ENCODE assay signal across 14 cellular contexts in the genomic region with DNA sequence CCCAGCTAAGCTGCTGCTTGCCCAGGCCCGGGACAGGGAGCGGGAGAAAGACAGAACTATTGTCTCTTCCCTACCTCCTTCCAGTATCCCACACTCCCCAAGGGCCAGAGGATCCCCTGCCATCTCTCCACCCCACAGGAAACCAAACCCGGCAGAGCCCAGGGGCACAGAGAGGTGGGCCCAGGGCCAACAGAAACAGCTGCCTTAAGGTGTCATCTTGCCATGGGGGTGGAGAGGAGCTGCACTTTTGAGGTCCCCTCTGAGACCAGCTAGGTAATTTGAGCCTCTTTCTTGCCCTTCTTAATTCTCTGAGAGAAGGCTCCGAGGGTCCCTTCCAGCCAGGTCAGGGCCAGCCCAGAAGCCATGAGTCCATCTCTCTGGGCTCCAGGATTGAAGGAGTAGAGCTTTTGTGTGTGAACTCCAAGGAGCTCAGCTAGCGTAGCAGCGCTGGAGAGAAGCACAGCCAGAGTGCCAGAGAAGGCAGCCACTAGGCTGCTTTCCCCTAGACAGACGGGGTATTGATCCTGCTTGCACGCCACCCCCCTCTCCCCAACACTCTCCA. TPM values are rescaled to one million over a fixed set of nuclear protein-coding genes. Genes with fewer than 3 reads are reported as not detected.
DNase-seq lines count a peak whose midpoint lies in the region; FAIRE-seq and TF ChIP-seq lines count a peak whose summit lies in the region.
"Had no signal": no experiment of that assay in that cellular context is flagged by ENCODE, and none has a peak within 500 bp of the region (broad histone marks: within the 10 kb centered on the region; RNA-seq: fewer than 3 reads in every experiment).

No MANE protein-coding gene starts in this region.

- peak overlapping the region; percentile 83 for H3K27ac ChIP-seq in angular gyrus (ENCODE audit: low read depth, low read length)
- H3K27ac ChIP-seq: epithelial cell of prostate had no signal

- peak overlapping the region; percentile 43 for H3K27ac Mint-ChIP-seq in neural crest cell (ENCODE audit: unreplicated experiment)
- H3K27ac Mint-ChIP-seq: activated T-cell treated with anti-CD3 and anti-CD28 coated beads, Interleukin-2, amount 50 U/mL, for 72 hours had no signal

- peak; percentile 19 for DNase-seq in COR-L47 (lab: John Stamatoyannopoulos, UW)
- peak; percentile 49 for DNase-seq in M059J (ENCODE audit: low read depth)
- no peak for DNase-seq in neural crest cell (ENCODE audit: low read depth, low spot score)
- no peak for DNase-seq in glomerular visceral epithelial cell (ENCODE audit: extremely low spot score)
- DNase-seq in D721Med (ENCODE audit: insufficient read length, low spot score): no peak
- no peak for DNase-seq in stimulated activated CD4-positive, alpha-beta T cell treated with anti-CD3 and anti-CD28 coated beads, Interleukin-15, amount 100 ng/mL, for 24 hours
- DNase-seq in activated CD4-positive, alpha-beta T cell treated with anti-CD3 and anti-CD28 coated beads for 1 hour: no peak
- DNase-seq: activated T-cell treated with anti-CD3 and anti-CD28 coated beads, Interleukin-2, amount 50 U/mL, for 72 hours; mucosa of descending colon; NCI-H1930 had no signal

- TF ChIP-seq CTCF in neural crest cell (conservative IDR thresholded peaks at IDR 0.05): no peak
- TF ChIP-seq CTCF in D721Med (IDR thresholded peaks at IDR 0.05; ENCODE audit: insufficient read depth, missing control alignments): no peak

- H3K4me3 Mint-ChIP-seq in neural crest cell: no peak overlapping the region
- H3K4me3 Mint-ChIP-seq: activated T-cell treated with anti-CD3 and anti-CD28 coated beads, Interleukin-2, amount 50 U/mL, for 72 hours had no signal

- H3K36me3 Mint-ChIP-seq in neural crest cell (ENCODE audit: low read depth): no peaks in the 10 kb centered on the region

- no peaks in the 10 kb centered on the region for H3K9me3 Mint-ChIP-seq in neural crest cell
- H3K9me3 Mint-ChIP-seq: activated T-cell treated with anti-CD3 and anti-CD28 coated beads, Interleukin-2, amount 50 U/mL, for 72 hours had no signal

- H3K27me3 Mint-ChIP-seq in neural crest cell (ENCODE audit: low read depth): peaks cover 10% of the 10 kb centered on the region

- FAIRE-seq in D721Med (lab: Jason Lieb, UNC): no peak
- FAIRE-seq: HTR-8/SVneo had no signal

- H3K4me1 Mint-ChIP-seq in neural crest cell: peaks cover 28% of the 10 kb centered on the region

RNA-seq across cellular contexts. Expression of a gene that starts 9.7 kb away (rescaled TPM):
- total RNA-seq in M059J (2014; rRNA removed; shearing (Covaris generic)): not detected in 2 replicates
- total RNA-seq in neural crest cell: not detected in 2 replicates
- total RNA-seq: activated T-cell treated with anti-CD3 and anti-CD28 coated beads, Interleukin-2, amount 50 U/mL, for 72 hours; smooth muscle cell had no signal

RNA-seq across cellular contexts. Expression of a gene that starts 18.4 kb away (rescaled TPM):
- 11.1 and 14.8 TPM in 2 replicates for total RNA-seq in M059J (2014; rRNA removed; shearing (Covaris generic))
- total RNA-seq in neural crest cell: 9.8 and 10.2 TPM in 2 replicates

RNA-seq across cellular contexts. Expression of a gene that starts 20.4 kb away (rescaled TPM):
- total RNA-seq in M059J (2014; rRNA removed; shearing (Covaris generic)): 1.1 and 2.4 TPM in 2 replicates
- total RNA-seq in neural crest cell: 6.1 and 7.2 TPM in 2 replicates

RNA-seq across cellular contexts. Expression of a gene that starts 36.1 kb away (rescaled TPM):
- total RNA-seq in M059J (2014; rRNA removed; shearing (Covaris generic)): 6.6 and 8.0 TPM in 2 replicates
- total RNA-seq in neural crest cell: 7.8 and 8.0 TPM in 2 replicates

RNA-seq across cellular contexts. Expression of a gene that starts 46.3 kb away (rescaled TPM):
- 2.4 and 5.0 TPM in 2 replicates for total RNA-seq in M059J (2014; rRNA removed; shearing (Covaris generic))
- 13.2 and 15.6 TPM in 2 replicates for total RNA-seq in neural crest cell

Comparison
In these comparisons a context has a peak if more than half of its experiments do, and no peak if none do; other contexts are left out.
1. DNase-seq: peak in COR-L47 (single experiment) and M059J (single experiment); none in neural crest cell (single experiment), glomerular visceral epithelial cell (single experiment), D721Med (single experiment), stimulated activated CD4-positive, alpha-beta T cell treated with anti-CD3 and anti-CD28 coated beads, Interleukin-15, amount 100 ng/mL, for 24 hours (single experiment) and activated CD4-positive, alpha-beta T cell treated with anti-CD3 and anti-CD28 coated beads for 1 hour (single experiment).